Comparison of ENCODE assay signal across 20 cellular contexts in the genomic region with DNA sequence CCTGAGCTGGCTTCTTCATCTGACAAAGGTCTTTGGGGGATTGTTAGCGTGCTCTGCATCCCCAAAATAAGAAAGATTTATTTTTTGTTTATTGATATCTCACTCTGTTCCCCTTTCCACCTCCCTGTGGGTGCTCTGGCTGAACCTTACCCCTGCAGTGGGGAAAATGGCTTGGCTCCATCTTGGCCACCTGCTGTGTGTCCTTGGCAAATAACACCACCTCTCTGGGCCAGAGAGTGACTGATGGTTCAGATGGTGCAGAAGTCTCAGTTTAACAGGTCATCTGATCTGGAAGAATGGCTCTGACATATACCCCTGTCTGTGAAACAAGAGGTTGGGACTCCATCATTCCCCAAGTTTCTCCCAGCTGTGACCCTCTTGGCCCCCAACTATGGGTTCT.
DNase-seq lines count a peak whose midpoint lies in the region; FAIRE-seq lines count a peak whose summit lies in the region.
"Had no signal": no experiment of that assay in that cellular context is flagged by ENCODE, and none has a peak within 500 bp of the region (broad histone marks: within the 10 kb centered on the region; RNA-seq: fewer than 3 reads in every experiment).

No MANE protein-coding gene starts in this region.

- in situ Hi-C loops in G401 (cut with HindIII; ENCODE audit: low sequenced_read_pairs) = no loop called here

- FAIRE-seq in urothelium cell line (lab: Jason Lieb, UNC) = peak; percentile 72
- FAIRE-seq: A204.1, GM12878, GM19239, H1 had no signal

- DNase-seq in G401 (ENCODE audit: low spot score) = peak; percentile 68
- DNase-seq in NCI-H446 treated with DMSO at 0.1 percent for 48 hours (lab: John Stamatoyannopoulos, UW) = peak; percentile 69
- peak; percentile 39 for DNase-seq in cerebellum (ENCODE audit: low spot score)
- DNase-seq in urothelium cell line (ENCODE audit: low spot score) = no peak
- DNase-seq in ureter (ENCODE audit: low spot score) = no peak
- DNase-seq in stimulated activated CD4-positive, alpha-beta T cell treated with anti-CD3 and anti-CD28 coated beads, Interleukin-4, amount 100 ng/mL, for 1 hour = no peak
- no peak for DNase-seq in nucleus accumbens (lab: John Stamatoyannopoulos, UW)
- DNase-seq: Caco-2; CD4-positive, CD25-positive, alpha-beta regulatory T cell; CD8-positive, alpha-beta T cell; DMS153; DND-41; GDM1; GM23248; H7; HCEC 1CT had no signal

Comparison
In these comparisons a context has a peak if more than half of its experiments do, and no peak if none do; other contexts are left out.
1. DNase-seq: peak in G401 (single experiment), NCI-H446 treated with DMSO at 0.1 percent for 48 hours (single experiment) and cerebellum (single experiment); none in urothelium cell line (single experiment), ureter (single experiment), stimulated activated CD4-positive, alpha-beta T cell treated with anti-CD3 and anti-CD28 coated beads, Interleukin-4, amount 100 ng/mL, for 1 hour (single experiment) and nucleus accumbens (0 of 56).